ENCODE assay signal across 11 cellular contexts in genomic region chr7:120395526-120396019, GRCh38.
DNase-seq lines count a peak whose midpoint lies in the region; ATAC-seq and TF ChIP-seq lines count a peak whose summit lies in the region.
"Had no signal": no experiment of that assay in that cellular context is flagged by ENCODE, and none has a peak within 500 bp of the region (broad histone marks: within the 10 kb centered on the region; RNA-seq: fewer than 3 reads in every experiment).

No MANE protein-coding gene starts in this region.

- no peaks in the 10 kb centered on the region for H3K36me3 Mint-ChIP-seq in T-helper 2 cell treated with Interferon-gamma antibody and Interleukin-4, amounts not matched to agents 5 μg/mL and 100 μg/mL, for 36 hours (ENCODE audit: low read depth)

- H3K9me3 Mint-ChIP-seq in T-helper 2 cell treated with Interferon-gamma antibody and Interleukin-4, amounts not matched to agents 5 μg/mL and 100 μg/mL, for 36 hours: no peaks in the 10 kb centered on the region

- DNase-seq in DMS153 (lab: John Stamatoyannopoulos, UW): no peak
- no peak for DNase-seq in GDM1 (lab: John Stamatoyannopoulos, UW)
- no peak for DNase-seq in T-helper 2 cell treated with Interferon-gamma antibody and Interleukin-4, amounts not matched to agents 5 μg/mL and 100 μg/mL, for 36 hours (ENCODE audit: low spot score)
- DNase-seq in hippocampal formation (lab: John Stamatoyannopoulos, UW): no peak
- DNase-seq: activated CD4-positive, alpha-beta T cell treated with anti-CD3 and anti-CD28 coated beads, Interleukin-2, amount 50 U/mL, for 4 hours; IMR-90; NCI-H345 had no signal

- H3K27ac Mint-ChIP-seq in T-helper 2 cell treated with Interferon-gamma antibody and Interleukin-4, amounts not matched to agents 5 μg/mL and 100 μg/mL, for 36 hours: no peak overlapping the region

- no peaks in the 10 kb centered on the region for H3K4me1 Mint-ChIP-seq in T-helper 2 cell treated with Interferon-gamma antibody and Interleukin-4, amounts not matched to agents 5 μg/mL and 100 μg/mL, for 36 hours (ENCODE audit: low read depth)

- no peak overlapping the region for H3K4me3 Mint-ChIP-seq in T-helper 2 cell treated with Interferon-gamma antibody and Interleukin-4, amounts not matched to agents 5 μg/mL and 100 μg/mL, for 36 hours

- ATAC-seq in GM19372 (IDR thresholded peaks at IDR 0.05; ENCODE audit: low read depth, unreplicated experiment) (peak; percentile 78), HG02840 (IDR thresholded peaks at IDR 0.05; ENCODE audit: low FRiP score, unreplicated experiment) (peak; percentile 73), HG03520 (IDR thresholded peaks at IDR 0.05; ENCODE audit: unreplicated experiment) (peak; percentile 93)

- H3K27me3 Mint-ChIP-seq in T-helper 2 cell treated with Interferon-gamma antibody and Interleukin-4, amounts not matched to agents 5 μg/mL and 100 μg/mL, for 36 hours (ENCODE audit: low read depth): no peaks in the 10 kb centered on the region

- TF ChIP-seq POLR2A in GM15510 (IDR thresholded peaks at IDR 0.05; ENCODE audit: borderline replicate concordance, extremely low read depth, insufficient read length): peak; percentile 39
